24 cellular contexts compared by ENCODE assay signal in the genomic region with DNA sequence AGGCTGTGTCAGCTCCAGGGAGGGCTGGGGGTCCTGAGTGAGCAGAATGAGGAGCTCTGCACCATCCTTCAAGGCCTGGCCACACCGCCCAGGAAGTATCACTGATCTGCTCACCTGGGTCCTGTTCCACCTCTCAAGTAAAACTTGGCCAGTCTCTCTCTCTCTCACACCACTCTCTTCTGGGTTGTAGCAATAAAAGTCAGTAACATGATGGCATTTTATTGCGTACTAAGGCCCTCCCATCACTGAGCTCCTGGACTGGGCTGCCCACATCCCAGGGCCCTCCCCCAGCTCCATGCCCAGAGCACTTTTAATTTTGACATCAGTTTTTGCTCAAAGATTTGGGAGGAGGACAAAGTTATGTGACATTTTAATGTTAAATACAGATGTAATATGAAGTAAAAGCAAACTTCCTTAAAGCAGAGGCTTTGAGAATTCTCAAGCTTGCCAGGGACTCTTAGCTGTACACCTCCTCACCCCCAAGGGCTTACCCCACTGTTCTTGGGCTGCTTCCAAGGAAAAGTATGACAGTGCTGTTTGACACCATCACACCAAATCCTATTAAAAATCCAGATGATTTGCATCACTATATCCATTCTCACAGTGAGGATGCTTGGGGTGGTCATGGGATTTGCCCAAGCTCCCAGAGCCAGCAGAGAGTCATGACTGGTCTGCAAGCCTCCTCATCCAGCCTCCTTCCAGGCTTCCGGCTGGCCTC.
"Had no signal": no experiment of that assay in that cellular context is flagged by ENCODE, and none has a peak within 500 bp of the region (broad histone marks: within the 10 kb centered on the region; RNA-seq: fewer than 3 reads in every experiment).

No MANE protein-coding gene starts in this region.

- H3K27me3 ChIP-seq: dorsolateral prefrontal cortex, foreskin keratinocyte, gastroesophageal sphincter, heart left ventricle, hepatocyte, left lung, right atrium auricular region, stomach, thyroid gland, vagina had no signal

- FAIRE-seq: kidney had no signal

- H3K9me3 ChIP-seq: gastroesophageal sphincter, prostate gland, thyroid gland, vagina had no signal

- H3K27ac ChIP-seq: foreskin keratinocyte, gastroesophageal sphincter, heart left ventricle, hepatocyte, left lung, prostate gland, right atrium auricular region, stomach, thyroid gland, vagina had no signal

- H3K4me1 Mint-ChIP-seq: naive thymus-derived CD8-positive, alpha-beta T cell; nephron progenitor cell; stimulated activated effector memory CD8-positive, alpha-beta T cell treated with anti-CD3 and anti-CD28 coated beads, Interleukin-12 subunit alpha, Interleukin-12 subunit beta, amount 100 ng/mL, for 72 hours had no signal

- H3K4me1 ChIP-seq: foreskin keratinocyte, gastroesophageal sphincter, heart left ventricle, left lung, prostate gland, right atrium auricular region, stomach, thyroid gland, vagina had no signal

- H2AFZ ChIP-seq: hepatocyte had no signal

- H3K36me3 ChIP-seq: heart left ventricle, prostate gland, right atrium auricular region, stomach, thyroid gland, vagina had no signal

- H3K4me3 Mint-ChIP-seq: naive thymus-derived CD8-positive, alpha-beta T cell; nephron progenitor cell; stimulated activated effector memory CD8-positive, alpha-beta T cell treated with anti-CD3 and anti-CD28 coated beads, Interleukin-12 subunit alpha, Interleukin-12 subunit beta, amount 100 ng/mL, for 72 hours had no signal

- H3K4me2 ChIP-seq: hepatocyte, smooth muscle cell had no signal

- H3K27ac Mint-ChIP-seq: naive thymus-derived CD8-positive, alpha-beta T cell; nephron progenitor cell; stimulated activated effector memory CD8-positive, alpha-beta T cell treated with anti-CD3 and anti-CD28 coated beads, Interleukin-12 subunit alpha, Interleukin-12 subunit beta, amount 100 ng/mL, for 72 hours had no signal

- DNase-seq: dorsolateral prefrontal cortex; effector CD4-positive, alpha-beta T cell; foreskin keratinocyte; heart left ventricle; kidney; left lung; midbrain; naive thymus-derived CD8-positive, alpha-beta T cell; nephron progenitor cell; nucleus accumbens; stimulated activated CD4-positive, alpha-beta T cell treated with anti-CD3 and anti-CD28 coated beads, Interleukin-12 subunit alpha, Interleukin-12 subunit beta, amount 100 ng/mL, for 4 hours; stimulated activated CD4-positive, alpha-beta T cell treated with anti-CD3 and anti-CD28 coated beads, Interleukin-1b, Interleukin-23, amount 100 ng/mL, for 48 hours; stimulated activated CD4-positive, alpha-beta T cell treated with anti-CD3 and anti-CD28 coated beads, Interleukin-4, amount 100 ng/mL, for 1 hour; stimulated activated naive CD4-positive, alpha-beta T cell treated with Interleukin-2 at 50 U/mL for 16 hours; stomach; thyroid gland had no signal

- H3K4me3 ChIP-seq: dorsolateral prefrontal cortex, gastroesophageal sphincter, heart left ventricle, hepatocyte, left lung, prostate gland, right atrium auricular region, smooth muscle cell, stomach, thyroid gland, vagina had no signal

- H3K27me3 Mint-ChIP-seq: naive thymus-derived CD8-positive, alpha-beta T cell had no signal

- ATAC-seq: heart left ventricle; left lung; naive thymus-derived CD8-positive, alpha-beta T cell; sciatic nerve had no signal

- H3K36me3 Mint-ChIP-seq: stimulated activated effector memory CD8-positive, alpha-beta T cell treated with anti-CD3 and anti-CD28 coated beads, Interleukin-12 subunit alpha, Interleukin-12 subunit beta, amount 100 ng/mL, for 72 hours had no signal

- H3K79me2 ChIP-seq: hepatocyte had no signal
